2 cellular contexts compared by ENCODE assay signal in genomic region chr17:56838687-56839086, GRCh38.
TF ChIP-seq lines count a peak whose summit lies in the region.

No MANE protein-coding gene starts in this region.

TF ChIP-seq in GM12878, 131 proteins besides CTCF, POLR2A, EP300 and RAD21:
- TF ChIP-seq POLR2AphosphoS2 (IDR thresholded peaks at IDR 0.05; ENCODE audit: low read depth, low read length) (no peak), BCL11A (IDR thresholded peaks at IDR 0.05; ENCODE audit: low read depth, low read length) (no peak), ESRRA (IDR thresholded peaks at IDR 0.05; ENCODE audit: low read length) (no peak)

TF ChIP-seq in SK-N-SH, 30 proteins besides CTCF, POLR2A, EP300 and RAD21:
- TF ChIP-seq EZH2phosphoT487 (IDR thresholded peaks at IDR 0.05; ENCODE audit: borderline replicate concordance, low read depth) (no peak), FOXJ3 (CRISPR knock-in tag; IDR thresholded peaks at IDR 0.05) (no peak), GATA2 (CRISPR knock-in tag; IDR thresholded peaks at IDR 0.05) (no peak), MXI1 (IDR thresholded peaks at IDR 0.05; ENCODE audit: low read depth, low read length) (no peak), SMC3 (IDR thresholded peaks at IDR 0.05; ENCODE audit: low read depth, low read length) (no peak), ZBTB33 (IDR thresholded peaks at IDR 0.05; ENCODE audit: borderline replicate concordance, low read depth) (no peak), RCOR1 (IDR thresholded peaks at IDR 0.05; ENCODE audit: low read length) (no peak), TAF1 (IDR thresholded peaks at IDR 0.05; ENCODE audit: borderline replicate concordance, low read depth, low read length) (no peak), IRF3 (IDR thresholded peaks at IDR 0.05; ENCODE audit: low read depth, low read length) (no peak), PBX3 (IDR thresholded peaks at IDR 0.05) (no peak), RFX5 (IDR thresholded peaks at IDR 0.05; ENCODE audit: low read length) (no peak), FOXM1 (IDR thresholded peaks at IDR 0.05; ENCODE audit: low read depth) (no peak), YY1 (IDR thresholded peaks at IDR 0.05; ENCODE audit: low read depth) (no peak), NFIC (IDR thresholded peaks at IDR 0.05; ENCODE audit: borderline replicate concordance) (no peak), GABPA (IDR thresholded peaks at IDR 0.05; ENCODE audit: low read depth) (no peak), JUND (IDR thresholded peaks at IDR 0.05) (no peak), NRF1 (IDR thresholded peaks at IDR 0.05; ENCODE audit: low read depth, low read length) (no peak)
- TF ChIP-seq, protein P1, sequence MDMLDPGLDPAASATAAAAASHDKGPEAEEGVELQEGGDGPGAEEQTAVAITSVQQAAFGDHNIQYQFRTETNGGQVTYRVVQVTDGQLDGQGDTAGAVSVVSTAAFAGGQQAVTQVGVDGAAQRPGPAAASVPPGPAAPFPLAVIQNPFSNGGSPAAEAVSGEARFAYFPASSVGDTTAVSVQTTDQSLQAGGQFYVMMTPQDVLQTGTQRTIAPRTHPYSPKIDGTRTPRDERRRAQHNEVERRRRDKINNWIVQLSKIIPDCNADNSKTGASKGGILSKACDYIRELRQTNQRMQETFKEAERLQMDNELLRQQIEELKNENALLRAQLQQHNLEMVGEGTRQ (IDR thresholded peaks at IDR 0.05; ENCODE audit: borderline replicate concordance, low read depth, low read length): no peak
